8 cellular contexts compared by ENCODE assay signal in genomic region chr14:52790756-52791203, GRCh38. TPM values are rescaled to one million over a fixed set of nuclear protein-coding genes. Genes with fewer than 3 reads are reported as not detected.
DNase-seq lines count a peak whose midpoint lies in the region; ATAC-seq, FAIRE-seq and TF ChIP-seq lines count a peak whose summit lies in the region.

No MANE protein-coding gene starts in this region.

- no peaks in the 10 kb centered on the region for H3K27me3 ChIP-seq in mononuclear cell (ENCODE audit: insufficient read depth, low read length)

- H3K4me1 Mint-ChIP-seq in MCF 10A (ENCODE audit: insufficient read depth, unreplicated experiment) = peaks cover 23% of the 10 kb centered on the region

- peak overlapping the region; percentile 93 for H3K4me3 Mint-ChIP-seq in MCF 10A (ENCODE audit: unreplicated experiment)

- no peaks in the 10 kb centered on the region for H3K9me3 ChIP-seq in mononuclear cell (ENCODE audit: low read depth, low read length)

- no peaks in the 10 kb centered on the region for H3K9me3 Mint-ChIP-seq in MCF 10A (ENCODE audit: unreplicated experiment)

- no peaks in the 10 kb centered on the region for H3K27me3 Mint-ChIP-seq in MCF 10A (ENCODE audit: insufficient read depth, unreplicated experiment)

- CTCF ChIA-PET in MCF 10A (lab: Yijun Ruan, JAX) = interaction anchor here (0.7 kb wide), 1 partner anchor 904 kb away, joined by 3 read pairs; no protein-coding TSS in a partner anchor

- intact Hi-C loops in MCF 10A (cut with micrococcal nuclease) = no loop called here

- peak overlapping the region; percentile 93 for H3K4me3 ChIP-seq in GM08714 (ENCODE audit: low read length)
- peak overlapping the region; percentile 66 for H3K4me3 ChIP-seq in mononuclear cell (ENCODE audit: low read length)

- POLR2A ChIA-PET in MCF 10A (lab: Yijun Ruan, JAX) = interaction anchor here (0.6 to 3.0 kb wide), 17 partner anchors 10 to 505 kb away, joined by 3 to 12 read pairs (median 4); partner anchors contain the start of genes DDHD1, ERO1A, GPR137C and PSMC6

- ATAC-seq in HG03460 (IDR thresholded peaks at IDR 0.05; ENCODE audit: unreplicated experiment) = peak; percentile 1

- H3K36me3 Mint-ChIP-seq in MCF 10A (ENCODE audit: insufficient read depth, unreplicated experiment) = peaks cover 13% of the 10 kb centered on the region

- DNase-seq in MCF 10A (ENCODE audit: unreplicated experiment) (no peak), NAMALWA (ENCODE audit: low spot score) (no peak), NCI-H2171 (lab: John Stamatoyannopoulos, UW) (no peak), HTR-8/SVneo (ENCODE audit: insufficient read length, low spot score) (no peak), iPS-NIHi11 (ENCODE audit: low spot score) (no peak)

- BruUV-seq in MCF 10A (replicated peaks; lab: Mats Ljungman, UMichigan) = TSS peak; percentile 37

- no peak for FAIRE-seq in HTR-8/SVneo (lab: Jason Lieb, UNC)

- H3K27ac Mint-ChIP-seq in MCF 10A (ENCODE audit: low read depth, unreplicated experiment) = peak overlapping the region; percentile 98

- TF ChIP-seq CTCF in MCF 10A (IDR thresholded peaks at IDR 0.05; ENCODE audit: unreplicated experiment) = no peak

- peaks cover 19% of the 10 kb centered on the region for H3K4me1 ChIP-seq in mononuclear cell (ENCODE audit: insufficient read depth, low read length)

RNA-seq across cellular contexts. Expression of gene GNPNAT1, which starts 0.6 kb away (rescaled TPM):
- total RNA-seq in MCF 10A (2022) = 39.2 and 58.8 TPM in 2 replicates
- total RNA-seq in mononuclear cell = 4.3 TPM
